In the genomic region with DNA sequence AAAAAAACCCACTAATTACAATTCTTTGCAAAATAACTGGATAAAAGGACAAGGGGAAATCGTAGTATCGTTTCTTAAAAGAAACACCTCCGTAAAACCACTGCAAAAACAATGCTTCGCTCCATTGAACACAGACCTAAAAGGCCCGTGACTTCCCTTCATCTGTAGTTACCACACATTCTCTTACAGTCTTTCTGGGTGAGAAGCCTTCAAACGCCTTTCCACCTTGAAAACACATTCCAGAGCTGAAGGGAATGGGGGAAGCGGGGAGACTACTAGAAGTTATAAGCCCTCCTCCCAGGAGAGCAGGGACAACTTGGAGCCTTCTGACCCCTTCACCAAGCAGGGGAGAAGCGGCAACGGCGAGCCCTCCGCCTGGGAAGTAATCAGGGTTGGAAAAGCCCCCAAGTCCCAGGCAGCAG, we compare ENCODE assay signal across 8 cellular contexts. TPM values are rescaled to one million over a fixed set of nuclear protein-coding genes. Genes with fewer than 3 reads are reported as not detected.
DNase-seq lines count a peak whose midpoint lies in the region; TF ChIP-seq lines count a peak whose summit lies in the region.

No MANE protein-coding gene starts in this region.

- no peaks in the 10 kb centered on the region for H3K36me3 Mint-ChIP-seq in activated naive CD4-positive, alpha-beta T cell treated with anti-CD3 and anti-CD28 coated beads for 36 hours (ENCODE audit: low read depth)

- H3K9me3 ChIP-seq in MG63 = no peaks in the 10 kb centered on the region
- H3K9me3 ChIP-seq in adrenal gland (replicated peaks in 1 of 3) = no peaks in the 10 kb centered on the region

- peak overlapping the region; percentile 91 for H3K4me3 Mint-ChIP-seq in activated naive CD4-positive, alpha-beta T cell treated with anti-CD3 and anti-CD28 coated beads for 36 hours

- no peak for TF ChIP-seq CTCF in adrenal gland (IDR thresholded peaks at IDR 0.05)

- no peaks in the 10 kb centered on the region; the same call in 1 of the 2 replicates for H3K36me3 ChIP-seq in MG63
- H3K36me3 ChIP-seq in adrenal gland (replicated peaks in 1 of 2) = no peaks in the 10 kb centered on the region

- 0 to 3% (median 1%) methylated on average over 11 of the region's 11 CpGs for WGBS in adrenal gland, 4 donors

- H3K27me3 ChIP-seq in MG63 = no peaks in the 10 kb centered on the region
- H3K27me3 ChIP-seq in adrenal gland = no peaks in the 10 kb centered on the region

- H3K27me3 Mint-ChIP-seq in activated naive CD4-positive, alpha-beta T cell treated with anti-CD3 and anti-CD28 coated beads for 36 hours (ENCODE audit: low read depth) = no peaks in the 10 kb centered on the region

- CTCF ChIA-PET in activated naive CD4-positive, alpha-beta T cell treated with anti-CD3 and anti-CD28 coated beads for 36 hours (lab: Charles Lee) = interaction anchor here (0.8 to 1.5 kb wide), 6 partner anchors 84 to 184 kb away, joined by 3 to 4 read pairs (median 3); partner anchors contain the start of gene EID1

- H3K4me1 Mint-ChIP-seq in activated naive CD4-positive, alpha-beta T cell treated with anti-CD3 and anti-CD28 coated beads for 36 hours (ENCODE audit: low read depth) = peaks cover 22% of the 10 kb centered on the region

- peak overlapping the region; percentile 81 for H3K27ac Mint-ChIP-seq in activated naive CD4-positive, alpha-beta T cell treated with anti-CD3 and anti-CD28 coated beads for 36 hours

- peaks cover 9 to 42% of the 10 kb centered on the region in 2 donors for H3K4me1 ChIP-seq in adrenal gland (replicated peaks in 1 of 2)

- peak overlapping the region in 4 of 5 donors; percentile 79 to 93 (median 83) for H3K27ac ChIP-seq in adrenal gland

- no peak for TF ChIP-seq POLR2A in adrenal gland (IDR thresholded peaks at IDR 0.05)

- H3K4me3 ChIP-seq in MG63 (peak overlapping the region; percentile 81), adrenal gland (peak overlapping the region; percentile 79 to 98 (median 86))

- peak; percentile 22 for DNase-seq in activated naive CD4-positive, alpha-beta T cell treated with anti-CD3 and anti-CD28 coated beads for 36 hours
- no peak for DNase-seq in activated naive CD4-positive, alpha-beta T cell treated with Interleukin-2 at 50 U/mL for 16 hours
- DNase-seq in HCEC 1CT (peak; percentile 53), MG63 (peak; percentile 26), adrenal gland (peak in 4 of 7 donors; percentile 15 to 42 (median 29)), hippocampal formation (lab: John Stamatoyannopoulos, UW) (peak; percentile 57 to 66), renal cortical epithelial cell (ENCODE audit: low read depth) (peak; percentile 86), NCI-H774 (lab: John Stamatoyannopoulos, UW) (no peak)

- intact Hi-C loops in activated naive CD4-positive, alpha-beta T cell treated with anti-CD3 and anti-CD28 coated beads for 36 hours (cut with micrococcal nuclease) = loop anchor here (1.0 to 2.0 kb wide), 10 partner anchors 15 to 1379 kb away; partner anchors contain the start of genes CEP152, COPS2, DTWD1 and DUT
- intact Hi-C loops in adrenal gland (cut with DNase I) = no loop called here

- H3K9me3 Mint-ChIP-seq in activated naive CD4-positive, alpha-beta T cell treated with anti-CD3 and anti-CD28 coated beads for 36 hours = no peaks in the 10 kb centered on the region

RNA-seq across cellular contexts. Expression of gene SECISBP2L, which starts 0.5 kb away (rescaled TPM):
- 10 to 100 TPM; 17.4 to 18.6 TPM for total RNA-seq in activated naive CD4-positive, alpha-beta T cell treated with anti-CD3 and anti-CD28 coated beads for 36 hours
- 11.0 and 28.2 TPM in 2 replicates for total RNA-seq in MG63 (2014; rRNA removed; shearing (Covaris generic); ENCODE audit: low replicate concordance)
- total RNA-seq in adrenal gland = 10 to 100 TPM; 24.9 to 99.2 (median 44.2) TPM
- 10 to 100 TPM in 2 of 3 donors, 1 to 10 TPM in 1; 9.1 to 65.9 (median 12.8) TPM for polyA plus RNA-seq in adrenal gland
- total RNA-seq in renal cortical epithelial cell = 24.8 and 52.0 TPM in 2 replicates

Comparison
In these comparisons a context has a peak if more than half of its experiments do, and no peak if none do; other contexts are left out.
1. DNase-seq: peak in activated naive CD4-positive, alpha-beta T cell treated with anti-CD3 and anti-CD28 coated beads for 36 hours (single experiment), HCEC 1CT (single experiment), MG63 (single experiment), adrenal gland (4 of 7), hippocampal formation (2 of 2) and renal cortical epithelial cell (single experiment); none in activated naive CD4-positive, alpha-beta T cell treated with Interleukin-2 at 50 U/mL for 16 hours (single experiment) and NCI-H774 (single experiment).